1 cellular context compared by ENCODE assay signal in genomic region chr21:27023186-27023585, GRCh38.
TF ChIP-seq lines count a peak whose summit lies in the region.

No MANE protein-coding gene starts in this region.

TF ChIP-seq in IMR-90, 13 proteins besides CTCF, POLR2A, EP300 and RAD21 (continued from another document):
- TF ChIP-seq MXI1 (IDR thresholded peaks at IDR 0.05; ENCODE audit: borderline replicate concordance, low read depth, low read length) (no peak), SMC3 (IDR thresholded peaks at IDR 0.05; ENCODE audit: low read depth, low read length) (no peak), MAFK (IDR thresholded peaks at IDR 0.05; ENCODE audit: low read depth, low read length) (no peak), RFX5 (IDR thresholded peaks at IDR 0.05; ENCODE audit: low read depth, low read length) (no peak), ELK1 (IDR thresholded peaks at IDR 0.05; ENCODE audit: borderline replicate concordance, low read depth, low read length) (no peak)
